19 cellular contexts compared by ENCODE assay signal in genomic region chr6:52244400-52244799, GRCh38. TPM values are rescaled to one million over a fixed set of nuclear protein-coding genes. Genes with fewer than 3 reads are reported as not detected.
DNase-seq lines count a peak whose midpoint lies in the region; ATAC-seq, FAIRE-seq and TF ChIP-seq lines count a peak whose summit lies in the region.
"Had no signal": no experiment of that assay in that cellular context is flagged by ENCODE, and none has a peak within 500 bp of the region (broad histone marks: within the 10 kb centered on the region; RNA-seq: fewer than 3 reads in every experiment).

Gene IL17F, minus strand, starts transcription at chr6:52244500. Its CDS starts 71 bp downstream, at chr6:52244429.

- H3K9me3 Mint-ChIP-seq in activated CD4-positive, alpha-beta T cell treated with anti-CD3 and anti-CD28 coated beads for 36 hours (ENCODE audit: low read depth) = no peaks in the 10 kb centered on the region
- no peaks in the 10 kb centered on the region for H3K9me3 Mint-ChIP-seq in natural killer cell treated with Interleukin-12 subunit alpha and Interleukin-12 subunit beta and Interleukin-15 and Interleukin-18, amount 100 ng/mL, for 72 hours
- no peaks in the 10 kb centered on the region for H3K9me3 Mint-ChIP-seq in natural killer cell
- H3K9me3 Mint-ChIP-seq: CD8-positive, alpha-beta T cell had no signal

- no peak for ATAC-seq in activated CD4-positive, alpha-beta T cell treated with anti-CD3 and anti-CD28 coated beads for 36 hours
- no peak for ATAC-seq in natural killer cell treated with Interleukin-12 subunit alpha and Interleukin-12 subunit beta and Interleukin-15 and Interleukin-18, amount 100 ng/mL, for 72 hours
- no peak for ATAC-seq in natural killer cell
- ATAC-seq: CD8-positive, alpha-beta T cell had no signal

- DNase-seq in activated CD4-positive, alpha-beta T cell treated with anti-CD3 and anti-CD28 coated beads for 36 hours = no peak
- DNase-seq in activated CD4-positive, alpha-beta T cell treated with anti-CD3 and anti-CD28 coated beads for 1 hour = no peak
- DNase-seq in natural killer cell treated with Interleukin-12 subunit alpha and Interleukin-12 subunit beta and Interleukin-15 and Interleukin-18, amount 100 ng/mL, for 72 hours (ENCODE audit: low spot score) = no peak
- no peak for DNase-seq in natural killer cell
- no peak for DNase-seq in bronchial epithelial cell (ENCODE audit: low read depth)
- no peak for DNase-seq in hepatic stellate cell (ENCODE audit: low spot score)
- DNase-seq: Caco-2; CD4-positive, CD25-positive, alpha-beta regulatory T cell; CD8-positive, alpha-beta T cell; DMS153; DND-41; GOT3 had no signal

- peaks cover 14% of the 10 kb centered on the region for H3K27me3 Mint-ChIP-seq in activated CD4-positive, alpha-beta T cell treated with anti-CD3 and anti-CD28 coated beads for 36 hours
- peaks cover 41 to 46% of the 10 kb centered on the region in 2 donors for H3K27me3 Mint-ChIP-seq in natural killer cell treated with Interleukin-12 subunit alpha and Interleukin-12 subunit beta and Interleukin-15 and Interleukin-18, amount 100 ng/mL, for 72 hours
- H3K27me3 Mint-ChIP-seq in natural killer cell (ENCODE audit: low read depth in 2 of 2) = peaks cover 32 to 73% of the 10 kb centered on the region in 2 donors

- peak; percentile 77 for FAIRE-seq in bronchial epithelial cell (lab: Jason Lieb, UNC)
- FAIRE-seq: A204.1, G401.6, GM12892, H54 had no signal

- no peaks in the 10 kb centered on the region for H3K36me3 Mint-ChIP-seq in activated CD4-positive, alpha-beta T cell treated with anti-CD3 and anti-CD28 coated beads for 36 hours (ENCODE audit: low read depth)
- H3K36me3 Mint-ChIP-seq in natural killer cell treated with Interleukin-12 subunit alpha and Interleukin-12 subunit beta and Interleukin-15 and Interleukin-18, amount 100 ng/mL, for 72 hours = no peaks in the 10 kb centered on the region
- H3K36me3 Mint-ChIP-seq in natural killer cell = no peaks in the 10 kb centered on the region
- H3K36me3 Mint-ChIP-seq: CD4-positive, CD25-positive, alpha-beta regulatory T cell; CD8-positive, alpha-beta T cell had no signal

- H3K4me1 Mint-ChIP-seq in activated CD4-positive, alpha-beta T cell treated with anti-CD3 and anti-CD28 coated beads for 36 hours = no peaks in the 10 kb centered on the region
- H3K4me1 Mint-ChIP-seq in natural killer cell treated with Interleukin-12 subunit alpha and Interleukin-12 subunit beta and Interleukin-15 and Interleukin-18, amount 100 ng/mL, for 72 hours (ENCODE audit: low read depth in 2 of 2) = no peaks in the 10 kb centered on the region
- no peaks in the 10 kb centered on the region for H3K4me1 Mint-ChIP-seq in natural killer cell
- H3K4me1 Mint-ChIP-seq: B cell; CD4-positive, CD25-positive, alpha-beta regulatory T cell had no signal

- no peak within 1 kb of the TSS for H3K27ac Mint-ChIP-seq in activated CD4-positive, alpha-beta T cell treated with anti-CD3 and anti-CD28 coated beads for 36 hours
- H3K27ac Mint-ChIP-seq in natural killer cell treated with Interleukin-12 subunit alpha and Interleukin-12 subunit beta and Interleukin-15 and Interleukin-18, amount 100 ng/mL, for 72 hours = no peak within 1 kb of the TSS
- no peak within 1 kb of the TSS for H3K27ac Mint-ChIP-seq in natural killer cell
- H3K27ac Mint-ChIP-seq: B cell; CD4-positive, CD25-positive, alpha-beta regulatory T cell; CD8-positive, alpha-beta T cell had no signal

- intact Hi-C loops in activated CD4-positive, alpha-beta T cell treated with anti-CD3 and anti-CD28 coated beads for 36 hours (cut with DNase I, micrococcal nuclease) = no loop called here
- intact Hi-C loops in natural killer cell (cut with micrococcal nuclease) = no loop called here

- no peak for TF ChIP-seq CTCF in natural killer cell (IDR thresholded peaks at IDR 0.05)
- TF ChIP-seq CTCF in bronchial epithelial cell (IDR thresholded peaks at IDR 0.05; ENCODE audit: insufficient read depth, low read length, severe bottlenecking) = no peak

- CTCF ChIA-PET in activated CD4-positive, alpha-beta T cell treated with anti-CD3 and anti-CD28 coated beads for 36 hours (lab: Charles Lee) = interaction anchor here (0.7 to 1.2 kb wide), 2 partner anchors 14 to 375 kb away, joined by 3 read pairs; no protein-coding TSS in a partner anchor

- peaks cover 2% of the 10 kb centered on the region for H3K27me3 ChIP-seq in bronchial epithelial cell (ENCODE audit: control insufficient read depth, insufficient read depth, low read length)
- H3K27me3 ChIP-seq: BLaER1 had no signal

- no peak within 1 kb of the TSS for H3K4me3 ChIP-seq in bronchial epithelial cell (ENCODE audit: low read depth, low read length)
- H3K4me3 ChIP-seq: BLaER1, HAP-1 had no signal

- no peaks in the 10 kb centered on the region for H3K36me3 ChIP-seq in bronchial epithelial cell (ENCODE audit: control insufficient read depth, insufficient read depth, low read length)
- H3K36me3 ChIP-seq: BLaER1, HAP-1 had no signal

- no peak within 1 kb of the TSS for H3K4me3 Mint-ChIP-seq in activated CD4-positive, alpha-beta T cell treated with anti-CD3 and anti-CD28 coated beads for 36 hours
- H3K4me3 Mint-ChIP-seq in natural killer cell treated with Interleukin-12 subunit alpha and Interleukin-12 subunit beta and Interleukin-15 and Interleukin-18, amount 100 ng/mL, for 72 hours = no peak within 1 kb of the TSS
- no peak within 1 kb of the TSS for H3K4me3 Mint-ChIP-seq in natural killer cell
- H3K4me3 Mint-ChIP-seq: B cell; CD4-positive, CD25-positive, alpha-beta regulatory T cell; CD8-positive, alpha-beta T cell had no signal

- POLR2A ChIA-PET in activated CD4-positive, alpha-beta T cell treated with anti-CD3 and anti-CD28 coated beads for 36 hours (lab: Charles Lee) = no interaction called here

RNA-seq across cellular contexts. Expression of gene IL17F, which starts in this region (rescaled TPM):
- total RNA-seq in activated CD4-positive, alpha-beta T cell treated with anti-CD3 and anti-CD28 coated beads for 36 hours = 100 to 1,000 TPM; 155 to 157 TPM
- 100 to 1,000 TPM in 1 of 2 donors, 10 to 100 TPM in 1; 56.3 to 241 TPM for total RNA-seq in natural killer cell treated with Interleukin-12 subunit alpha and Interleukin-12 subunit beta and Interleukin-15 and Interleukin-18, amount 100 ng/mL, for 72 hours
- not detected for total RNA-seq in natural killer cell
- total RNA-seq in bronchial epithelial cell = not detected in 2 replicates
- total RNA-seq: B cell; Caco-2; CD8-positive, alpha-beta T cell had no signal

Comparison
In these comparisons a context has a peak if more than half of its experiments do, and no peak if none do; other contexts are left out.
1. RNA of gene IL17F (total RNA-seq): 56.3 to 241 TPM in natural killer cell treated with Interleukin-12 subunit alpha and Interleukin-12 subunit beta and Interleukin-15 and Interleukin-18, amount 100 ng/mL, for 72 hours and 155 to 157 TPM in activated CD4-positive, alpha-beta T cell treated with anti-CD3 and anti-CD28 coated beads for 36 hours; not detected in natural killer cell and not detected in bronchial epithelial cell; every median in the first group is over 10 times any median in the second.